ENCODE assay signal across 16 cellular contexts in genomic region chr4:169773889-169774288, GRCh38.
"Had no signal": no experiment of that assay in that cellular context is flagged by ENCODE, and none has a peak within 500 bp of the region (broad histone marks: within the 10 kb centered on the region; RNA-seq: fewer than 3 reads in every experiment).

No MANE protein-coding gene starts in this region.

- H3K9me3 ChIP-seq: mucosa of descending colon, pancreas, prostate gland, right lobe of liver had no signal

- DNase-seq: central memory CD4-positive, alpha-beta T cell; effector memory CD4-positive, alpha-beta T cell; mucosa of descending colon; naive thymus-derived CD8-positive, alpha-beta T cell; pancreas; retina; right lobe of liver; stimulated activated CD4-positive, alpha-beta T cell treated with anti-CD3 and anti-CD28 coated beads, Interleukin-4, amount 100 ng/mL, for 1 hour; stimulated activated CD8-positive, alpha-beta memory T cell treated with anti-CD3 and anti-CD28 coated beads, Interleukin-4, amount 100 ng/mL, for 48 hours; stimulated activated naive CD8-positive, alpha-beta T cell treated with anti-CD3 and anti-CD28 coated beads, Interleukin-15, Interleukin-2, amounts not matched to agents 100 U/mL and 50 U/mL, for 24 hours; trophoblast cell had no signal

- H3K4me3 Mint-ChIP-seq: neural progenitor cell had no signal

- H3K4me1 Mint-ChIP-seq: neural progenitor cell had no signal

- H3K9me3 Mint-ChIP-seq: stimulated activated effector memory CD8-positive, alpha-beta T cell treated with anti-CD3 and anti-CD28 coated beads, Interleukin-12 subunit alpha, Interleukin-12 subunit beta, amount 100 ng/mL, for 72 hours had no signal

- H3K36me3 ChIP-seq: neural progenitor cell, pancreas, prostate gland, right lobe of liver had no signal

- H3K27me3 ChIP-seq: neural progenitor cell, pancreas, right lobe of liver had no signal

- H3K27ac ChIP-seq: coronary artery, neural progenitor cell, pancreas, prostate gland, right lobe of liver had no signal

- H3K27ac Mint-ChIP-seq: neural progenitor cell; stimulated activated effector memory CD8-positive, alpha-beta T cell treated with anti-CD3 and anti-CD28 coated beads, Interleukin-12 subunit alpha, Interleukin-12 subunit beta, amount 100 ng/mL, for 72 hours had no signal

- H3K36me3 Mint-ChIP-seq: neural progenitor cell; stimulated activated effector memory CD8-positive, alpha-beta T cell treated with anti-CD3 and anti-CD28 coated beads, Interleukin-12 subunit alpha, Interleukin-12 subunit beta, amount 100 ng/mL, for 72 hours had no signal

- ATAC-seq: esophagus mucosa; stimulated activated naive CD8-positive, alpha-beta T cell treated with anti-CD3 and anti-CD28 coated beads, Interleukin-15, Interleukin-2, amounts not matched to agents 100 U/mL and 50 U/mL, for 24 hours had no signal

- H3K4me3 ChIP-seq: mucosa of descending colon, neural progenitor cell, prostate gland, right lobe of liver had no signal

- H3K4me1 ChIP-seq: neural progenitor cell, pancreas, prostate gland had no signal
